In the genomic region with DNA sequence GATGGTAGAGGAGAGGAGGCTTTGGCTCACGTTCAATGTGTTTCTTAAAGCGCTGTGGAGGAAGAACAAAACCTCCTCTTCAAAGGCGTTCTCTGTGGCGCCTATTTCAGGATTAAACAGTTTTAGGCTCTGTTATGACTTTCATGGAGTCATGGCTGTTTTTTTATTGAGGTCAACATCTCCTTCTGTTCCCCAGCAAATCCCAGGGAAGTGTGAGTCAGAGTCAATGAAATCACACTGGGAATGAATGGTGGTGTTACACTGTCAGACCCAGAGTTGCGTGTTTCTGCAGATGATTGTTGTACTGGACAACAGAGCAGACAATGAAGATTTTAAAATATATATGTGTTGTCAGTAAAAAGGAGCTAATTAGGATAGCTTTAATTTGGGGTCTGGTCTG, we compare ENCODE assay signal across 9 cellular contexts.
DNase-seq lines count a peak whose midpoint lies in the region; ATAC-seq and TF ChIP-seq lines count a peak whose summit lies in the region.
"Had no signal": no experiment of that assay in that cellular context is flagged by ENCODE, and none has a peak within 500 bp of the region (broad histone marks: within the 10 kb centered on the region; RNA-seq: fewer than 3 reads in every experiment).

No MANE protein-coding gene starts in this region.

- peak; percentile 83 for DNase-seq in HFFc6
- DNase-seq in mammary epithelial cell = peak; percentile 70
- peak; percentile 36 for DNase-seq in hepatocyte (ENCODE audit: low spot score)
- DNase-seq in superior temporal gyrus (ENCODE audit: extremely low spot score) = peak; percentile 48
- DNase-seq in NOMO-1 treated with DMSO at 0.1 percent for 48 hours (lab: John Stamatoyannopoulos, UW; ENCODE audit: unreplicated experiment) = no peak
- no peak for DNase-seq in NCI-H2029 treated with DMSO at 0.1 percent for 48 hours (lab: John Stamatoyannopoulos, UW)
- no peak for DNase-seq in SIG-M5 treated with dmso at 0.1 percent for 504 hours (lab: John Stamatoyannopoulos, UW; ENCODE audit: unreplicated experiment)
- DNase-seq: NCI-H774 had no signal

- CTCF ChIA-PET in mammary epithelial cell (lab: Charles Lee; ENCODE audit: low non-redundant PET) = no interaction called here

- 21% methylated on average over 5 of the region's 5 CpGs for WGBS in mammary epithelial cell (ENCODE audit: low coverage, missing lambda C conversion rate)
- WGBS in hepatocyte (ENCODE audit: low lambda C conversion rate, missing lambda C conversion rate) = 72% methylated on average over 5 of the region's 5 CpGs

- intact Hi-C loops in mammary epithelial cell (cut with micrococcal nuclease) = no loop called here

- no peaks in the 10 kb centered on the region for H3K36me3 Mint-ChIP-seq in HFFc6 (ENCODE audit: low read depth)

- no peaks in the 10 kb centered on the region for H3K9me3 Mint-ChIP-seq in HFFc6

- in situ Hi-C loops in mammary epithelial cell (cut with MboI; ENCODE audit: low sequenced_read_pairs in 2 of 2) = no loop called here

- H3K9me3 ChIP-seq in mammary epithelial cell (replicated peaks; ENCODE audit: insufficient read depth, low read length) (no peaks in the 10 kb centered on the region), hepatocyte (ENCODE audit: low read depth) (no peaks in the 10 kb centered on the region)

- BruUV-seq in mammary epithelial cell (replicated peaks; lab: Mats Ljungman, UMichigan) = no TSS peak

- peak overlapping the region; percentile 53 for H3K4me3 Mint-ChIP-seq in HFFc6

- H3K36me3 ChIP-seq in mammary epithelial cell (ENCODE audit: insufficient read depth, low read length) (no peaks in the 10 kb centered on the region), hepatocyte (replicated peaks; ENCODE audit: insufficient read depth, low read depth) (no peaks in the 10 kb centered on the region)

- no peak overlapping the region for H3K4me2 ChIP-seq in mammary epithelial cell (ENCODE audit: insufficient read depth, low read depth, low read length)
- no peak overlapping the region for H3K4me2 ChIP-seq in hepatocyte

- no peak overlapping the region for H3K9ac ChIP-seq in mammary epithelial cell (ENCODE audit: insufficient read depth, low read length)

- peaks cover 55% of the 10 kb centered on the region for H3K4me1 Mint-ChIP-seq in HFFc6 (ENCODE audit: low read depth)

- no peaks in the 10 kb centered on the region for H3K79me2 ChIP-seq in mammary epithelial cell (ENCODE audit: insufficient read depth, low read length)
- H3K79me2 ChIP-seq in hepatocyte = no peaks in the 10 kb centered on the region

- H3K4me1 ChIP-seq in mammary epithelial cell (ENCODE audit: insufficient read depth, low read length) (peaks cover 7% of the 10 kb centered on the region), hepatocyte (ENCODE audit: insufficient read depth) (peaks cover 10% of the 10 kb centered on the region)

- TF ChIP-seq CTCF in HFFc6 (IDR thresholded peaks at IDR 0.05) = no peak
- TF ChIP-seq CTCF in mammary epithelial cell (conservative IDR thresholded peaks at IDR 0.05 in 1 of 2, IDR thresholded peaks at IDR 0.05 in 1 of 2; ENCODE audit: extremely low read depth in 1 of 2, insufficient read depth in 1 of 2, low read depth in 1 of 2, low read length in 2 of 2) = no peak
- TF ChIP-seq CTCF in hepatocyte (IDR thresholded peaks at IDR 0.05; ENCODE audit: poor library complexity) = no peak

- no peaks in the 10 kb centered on the region for H3K9me2 ChIP-seq in hepatocyte (replicated peaks; ENCODE audit: insufficient read depth)

- H3K4me3 ChIP-seq in mammary epithelial cell (replicated peaks in 1 of 3; ENCODE audit: insufficient read depth in 1 of 3, low read depth in 2 of 3, low read length in 3 of 3) = no peak overlapping the region
- H3K4me3 ChIP-seq in hepatocyte = no peak overlapping the region

- H3K27me3 ChIP-seq in mammary epithelial cell (ENCODE audit: insufficient read depth, low read length) = no peaks in the 10 kb centered on the region
- no peaks in the 10 kb centered on the region for H3K27me3 ChIP-seq in hepatocyte

- dilution Hi-C loops in mammary epithelial cell (cut with HindIII; ENCODE audit: low sequenced_read_pairs) = no loop called here

- H2AFZ ChIP-seq in mammary epithelial cell (ENCODE audit: low read depth, low read length) = peak overlapping the region; percentile 84
- no peak overlapping the region for H2AFZ ChIP-seq in hepatocyte

- H3K27ac ChIP-seq in mammary epithelial cell (ENCODE audit: insufficient read depth, low read depth, low read length) (peak overlapping the region; percentile 17), hepatocyte (peak overlapping the region; percentile 74)

- H4K20me1 ChIP-seq in mammary epithelial cell (ENCODE audit: insufficient read depth, low read length) (no peaks in the 10 kb centered on the region), hepatocyte (ENCODE audit: insufficient read depth, poor library complexity, severe bottlenecking) (no peaks in the 10 kb centered on the region)

- no peak for ATAC-seq in HG03135 (IDR thresholded peaks at IDR 0.05; ENCODE audit: unreplicated experiment)

- H3K27ac Mint-ChIP-seq in HFFc6 = peak overlapping the region; percentile 96

- H3K27me3 Mint-ChIP-seq in HFFc6 (ENCODE audit: insufficient read depth) = 0 out of 2 replicates have a peak, but pooled peaks cover 2% of the 10 kb centered on the region

Comparison
In these comparisons a context has a peak if more than half of its experiments do, and no peak if none do; other contexts are left out.
1. DNase-seq: peak in HFFc6 (single experiment), mammary epithelial cell (single experiment), hepatocyte (single experiment) and superior temporal gyrus (single experiment); none in NOMO-1 treated with DMSO at 0.1 percent for 48 hours (single experiment), NCI-H2029 treated with DMSO at 0.1 percent for 48 hours (single experiment) and SIG-M5 treated with dmso at 0.1 percent for 504 hours (single experiment).